Comparison of ENCODE assay signal across 8 cellular contexts in the genomic region with DNA sequence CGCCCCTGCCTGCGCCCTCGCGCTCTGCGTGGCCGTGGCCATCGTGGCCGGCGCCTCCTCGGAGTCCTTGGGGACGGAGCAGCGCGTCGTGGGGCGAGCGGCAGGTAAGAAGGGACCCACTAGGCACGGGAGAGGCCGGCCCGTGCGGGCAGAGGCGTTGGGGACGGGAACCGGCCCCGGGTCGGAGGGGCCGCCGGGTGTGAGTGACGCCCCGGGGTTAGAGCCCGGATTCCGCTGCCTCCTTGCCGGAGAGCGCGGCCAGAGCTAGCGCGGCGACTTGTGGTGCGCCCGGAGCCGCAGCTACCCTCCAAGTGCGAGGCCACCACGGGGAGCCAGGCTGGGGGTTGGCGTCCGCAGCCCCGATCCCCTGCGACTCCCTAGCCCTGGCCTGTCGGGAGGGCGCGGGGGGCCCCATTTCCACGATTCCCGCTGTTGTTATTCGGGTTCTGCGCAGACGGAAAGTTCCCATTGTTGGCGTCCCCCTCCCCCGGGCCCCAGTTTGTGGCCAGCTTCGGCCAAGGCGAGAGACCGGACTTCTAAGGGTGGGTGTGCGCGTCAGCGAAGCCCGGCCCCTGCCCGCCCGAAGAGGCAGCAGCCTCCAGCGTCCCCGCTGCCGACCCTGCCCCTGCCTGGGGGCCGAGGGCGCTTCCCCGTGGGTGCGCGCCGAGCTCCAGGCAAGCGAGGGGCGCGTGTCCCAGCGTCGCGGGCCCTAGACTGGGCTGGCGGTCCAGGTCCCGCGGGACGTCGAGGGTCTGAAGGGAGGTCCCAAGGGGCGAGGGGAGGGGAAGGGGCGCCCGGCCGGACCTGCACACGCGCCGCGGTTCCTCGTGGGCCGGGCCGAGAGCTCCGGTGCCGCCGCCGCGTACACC. TPM values are rescaled to one million over a fixed set of nuclear protein-coding genes. Genes with fewer than 3 reads are reported as not detected.
DNase-seq lines count a peak whose midpoint lies in the region; ATAC-seq and TF ChIP-seq lines count a peak whose summit lies in the region.

No MANE protein-coding gene starts in this region.

- CTCF ChIA-PET in AG04449 (lab: Yijun Ruan, JAX), result interaction anchor here (0.8 to 11.8 kb wide), 6 partner anchors 17 to 117 kb away, joined by 3 to 107 read pairs (median 4); no protein-coding TSS in a partner anchor

- DNase-seq in AG04449 (ENCODE audit: low read depth, low spot score) (no peak), HT-29 (ENCODE audit: low spot score) (peak; percentile 27), chondrocyte (ENCODE audit: low spot score) (no peak), left lobe of liver (ENCODE audit: low spot score) (no peak)
- DNase-seq in activated effector memory CD4-positive, alpha-beta T cell treated with anti-CD3 and anti-CD28 coated beads, Interleukin-2, amount 50 U/mL, for 16 hours, result no peak

- peaks cover 3% of the 10 kb centered on the region for H3K27me3 Mint-ChIP-seq in chondrocyte (ENCODE audit: low read depth)

- no peaks in the 10 kb centered on the region for H3K4me1 Mint-ChIP-seq in chondrocyte (ENCODE audit: low read depth)

- no peak overlapping the region for H3K27ac Mint-ChIP-seq in chondrocyte (ENCODE audit: unreplicated experiment)

- no peak for TF ChIP-seq CTCF in AG04449 (IDR thresholded peaks at IDR 0.05; ENCODE audit: insufficient read depth, low read length, missing control alignments)
- no peak for TF ChIP-seq CTCF in chondrocyte (IDR thresholded peaks at IDR 0.05)

- H3K9me3 Mint-ChIP-seq in chondrocyte (ENCODE audit: low read depth), result no peaks in the 10 kb centered on the region

- H3K9me3 ChIP-seq in mucosa of rectum (ENCODE audit: control insufficient read depth in 2 of 2, low read length in 2 of 2), result no peaks in the 10 kb centered on the region

- POLR2A ChIA-PET in AG04449 (lab: Yijun Ruan, JAX), result interaction anchor here (0.7 kb wide), 1 partner anchor 20 kb away, joined by 3 read pairs; no protein-coding TSS in a partner anchor

- peaks cover 29 to 30% of the 10 kb centered on the region in 2 donors for H3K4me1 ChIP-seq in mucosa of rectum (ENCODE audit: control insufficient read depth in 2 of 2, insufficient read depth in 2 of 2, low read length in 2 of 2)

- H3K4me3 ChIP-seq in AG04449 (ENCODE audit: low read depth, low read length) (peak overlapping the region; percentile 45), mucosa of rectum (ENCODE audit: low read length in 2 of 2) (peak overlapping the region; percentile 64 to 80)

- H3K36me3 ChIP-seq in mucosa of rectum (ENCODE audit: control insufficient read depth in 2 of 2, insufficient read depth in 2 of 2, low read length in 2 of 2), result no peaks in the 10 kb centered on the region

- H3K36me3 Mint-ChIP-seq in chondrocyte (ENCODE audit: low read depth), result no peaks in the 10 kb centered on the region

- peak overlapping the region; percentile 28 for H3K4me3 Mint-ChIP-seq in chondrocyte (ENCODE audit: unreplicated experiment)

- ATAC-seq in GM19467 (IDR thresholded peaks at IDR 0.05; ENCODE audit: unreplicated experiment) (no peak), GM18519 (IDR thresholded peaks at IDR 0.05; ENCODE audit: low FRiP score, unreplicated experiment) (no peak), left lobe of liver (no peak)

- peak overlapping the region; percentile 56 to 82 for H3K9ac ChIP-seq in mucosa of rectum (ENCODE audit: low read depth in 1 of 2, low read length in 2 of 2)

- peaks cover 3 to 8% of the 10 kb centered on the region in 2 donors for H3K27me3 ChIP-seq in mucosa of rectum (ENCODE audit: control insufficient read depth in 2 of 2, insufficient read depth in 2 of 2, low read length in 2 of 2)

- peak overlapping the region; percentile 77 to 82 for H3K27ac ChIP-seq in mucosa of rectum (ENCODE audit: low read depth in 2 of 2, low read length in 2 of 2)

RNA-seq across cellular contexts. Expression of gene FGFR3, which starts 1.1 kb away (rescaled TPM):
- total RNA-seq in HT-29 (2014; rRNA removed; shearing (Covaris generic)), result 73.4 and 77.0 TPM in 2 replicates
- total RNA-seq in chondrocyte (1.3 to 4.3 TPM (median 3.4 TPM) in 3 replicates), left lobe of liver (48.5 TPM)
